Comparison of ENCODE assay signal across 10 cellular contexts in genomic region chr3:48474619-48475018, GRCh38. TPM values are rescaled to one million over a fixed set of nuclear protein-coding genes. Genes with fewer than 3 reads are reported as not detected.
A peak's percentile ranks its signal among the peaks of the same experiment; 100 is the strongest.
DNase-seq lines count a peak whose midpoint lies in the region; ATAC-seq, FAIRE-seq and TF ChIP-seq lines count a peak whose summit lies in the region.
"Had no signal": no experiment of that assay in that cellular context is flagged by ENCODE, and none has a peak within 500 bp of the region (broad histone marks: within the 10 kb centered on the region; RNA-seq: fewer than 3 reads in every experiment).

No MANE protein-coding gene starts in this region.

- no peak for DNase-seq in Calu3
- peak; percentile 99 for DNase-seq in NT2/D1 (ENCODE audit: low read depth, low spot score)
- DNase-seq in endodermal cell, result peak; percentile 92
- no peak for DNase-seq in urothelium cell line (ENCODE audit: low spot score)
- no peak for DNase-seq in NCI-H1930 (lab: John Stamatoyannopoulos, UW)
- DNase-seq: NCI-H2081 treated with DMSO at 0.1 percent for 48 hours, SW 1271 had no signal

- H3K27ac ChIP-seq in endodermal cell (ENCODE audit: low read depth, low read length), result peak overlapping the region; percentile 21

- TF ChIP-seq CTCF in Calu3 (IDR thresholded peaks at IDR 0.05; ENCODE audit: unreplicated experiment) (no peak), endodermal cell (conservative IDR thresholded peaks at IDR 0.05) (no peak), nephron (IDR thresholded peaks at IDR 0.05; ENCODE audit: unreplicated experiment in 3 of 3) (no peak)

- no peak for ATAC-seq in HG02642 (IDR thresholded peaks at IDR 0.05; ENCODE audit: poor library complexity, unreplicated experiment)
- no peak for ATAC-seq in GM21528 (IDR thresholded peaks at IDR 0.05; ENCODE audit: low FRiP score, unreplicated experiment)

- H3K36me3 Mint-ChIP-seq in Calu3 (ENCODE audit: insufficient read depth, unreplicated experiment) (peaks cover 16% of the 10 kb centered on the region), endodermal cell (ENCODE audit: low read depth) (peaks cover 14% of the 10 kb centered on the region), nephron (ENCODE audit: low read depth) (no peaks in the 10 kb centered on the region)

- no peaks in the 10 kb centered on the region for H3K27me3 ChIP-seq in NT2/D1 (ENCODE audit: insufficient read depth, insufficient read length)
- H3K27me3 ChIP-seq in endodermal cell (ENCODE audit: control insufficient read depth, insufficient read depth, low read length, poor library complexity, severe bottlenecking), result no peaks in the 10 kb centered on the region

- no peak overlapping the region for H3K4me3 ChIP-seq in NT2/D1 (ENCODE audit: insufficient read length, low read depth)
- H3K4me3 ChIP-seq in endodermal cell (ENCODE audit: low read length), result no peak overlapping the region

- FAIRE-seq in urothelium cell line (lab: Jason Lieb, UNC), result no peak

- peaks cover 8% of the 10 kb centered on the region for H3K4me1 Mint-ChIP-seq in Calu3 (ENCODE audit: low read depth, unreplicated experiment)
- peaks cover 24% of the 10 kb centered on the region for H3K4me1 Mint-ChIP-seq in endodermal cell
- peaks cover 24% of the 10 kb centered on the region for H3K4me1 Mint-ChIP-seq in nephron

- CTCF ChIA-PET in Calu3 (lab: Charles Lee), result no interaction called here

- H3K9me3 ChIP-seq in NT2/D1 (ENCODE audit: insufficient read depth, low read length), result no peaks in the 10 kb centered on the region
- no peaks in the 10 kb centered on the region for H3K9me3 ChIP-seq in endodermal cell (ENCODE audit: control insufficient read depth, low read length)

- BruUV-seq in Calu3 (replicated peaks; lab: Mats Ljungman, UMichigan), result no TSS peak

- H3K9me3 Mint-ChIP-seq in Calu3 (ENCODE audit: low read depth, unreplicated experiment) (no peaks in the 10 kb centered on the region), endodermal cell (no peaks in the 10 kb centered on the region), nephron (no peaks in the 10 kb centered on the region)

- 39 to 40% methylated on average over 4 of the region's 4 CpGs for WGBS in endodermal cell (ENCODE audit: insufficient coverage in 1 of 2, insufficient read length in 1 of 2), 2 experiments

- H3K27me3 Mint-ChIP-seq in Calu3 (ENCODE audit: unreplicated experiment) (no peaks in the 10 kb centered on the region), endodermal cell (ENCODE audit: insufficient read depth) (no peaks in the 10 kb centered on the region), nephron (ENCODE audit: low read depth) (no peaks in the 10 kb centered on the region)

- H3K4me3 Mint-ChIP-seq in Calu3 (ENCODE audit: low read depth, unreplicated experiment) (no peak overlapping the region), endodermal cell (peak overlapping the region; percentile 33), nephron (peak overlapping the region; percentile 54 to 70 (median 57))

- H3K9ac ChIP-seq in NT2/D1 (ENCODE audit: insufficient read length, low read depth), result peak overlapping the region; percentile 24
- H3K9ac ChIP-seq in endodermal cell (ENCODE audit: extremely low read depth, low read length, poor library complexity, severe bottlenecking), result no peak overlapping the region

- intact Hi-C loops in Calu3 (cut with micrococcal nuclease; ENCODE audit: unreplicated experiment), result no loop called here

- peaks cover 6% of the 10 kb centered on the region for H3K36me3 ChIP-seq in NT2/D1 (ENCODE audit: insufficient read depth, insufficient read length, low read length)
- H3K36me3 ChIP-seq in endodermal cell (ENCODE audit: control insufficient read depth, insufficient read depth, low read length), result peaks cover 3% of the 10 kb centered on the region

- peaks cover 31% of the 10 kb centered on the region for H3K4me1 ChIP-seq in NT2/D1 (ENCODE audit: insufficient read depth, insufficient read length)
- peaks cover 10% of the 10 kb centered on the region for H3K4me1 ChIP-seq in endodermal cell (ENCODE audit: control insufficient read depth, insufficient read depth, low read length)

- H3K27ac Mint-ChIP-seq in Calu3 (ENCODE audit: unreplicated experiment) (peak overlapping the region; percentile 24), endodermal cell (peak overlapping the region; percentile 91), nephron (peak overlapping the region; percentile 61 to 89 (median 82))

RNA-seq across cellular contexts. Expression of gene ATRIP, which starts 28.1 kb away (rescaled TPM):
- total RNA-seq in Calu3 (2022) (12.5 and 13.7 TPM in 2 replicates), endodermal cell (10 to 100 TPM; 11.7 to 16.1 TPM)
- 11.6 TPM for polyA plus RNA-seq in endodermal cell (2013, experiment 1 of 2)
- polyA plus RNA-seq in endodermal cell (2013, experiment 2 of 2), result 15.2 TPM

RNA-seq across cellular contexts. Expression of gene SHISA5, which starts 29.4 kb away (rescaled TPM):
- total RNA-seq in Calu3 (2022), result 192 and 287 TPM in 2 replicates
- total RNA-seq in endodermal cell, result 100 to 1,000 TPM; 192 to 193 TPM
- 132 TPM for polyA plus RNA-seq in endodermal cell (2013, experiment 1 of 2)
- 117 TPM for polyA plus RNA-seq in endodermal cell (2013, experiment 2 of 2)

RNA-seq across cellular contexts. Expression of gene TMA7, which starts 34.6 kb away (rescaled TPM):
- 139 and 171 TPM in 2 replicates for total RNA-seq in Calu3 (2022)
- 100 to 1,000 TPM; 290 to 326 TPM for total RNA-seq in endodermal cell
- 420 TPM for polyA plus RNA-seq in endodermal cell (2013, experiment 1 of 2)
- polyA plus RNA-seq in endodermal cell (2013, experiment 2 of 2), result 414 TPM

RNA-seq across cellular contexts. Expression of gene CCDC51, which starts 34.7 kb away (rescaled TPM):
- 18.9 and 19.9 TPM in 2 replicates for total RNA-seq in Calu3 (2022)
- 10 to 100 TPM; 14.5 to 14.6 TPM for total RNA-seq in endodermal cell
- 15.2 TPM for polyA plus RNA-seq in endodermal cell (2013, experiment 1 of 2)
- 14.4 TPM for polyA plus RNA-seq in endodermal cell (2013, experiment 2 of 2)

RNA-seq across cellular contexts. Expression of gene PLXNB1, which starts 44.7 kb away (rescaled TPM):
- total RNA-seq in Calu3 (2022) (174 and 175 TPM in 2 replicates), endodermal cell (100 to 1,000 TPM; 175 to 216 TPM)
- polyA plus RNA-seq in endodermal cell (2013, experiment 1 of 2), result 165 TPM
- 157 TPM for polyA plus RNA-seq in endodermal cell (2013, experiment 2 of 2)

Comparison
In these comparisons a context has a peak if more than half of its experiments do, and no peak if none do; other contexts are left out.
1. DNase-seq: peak in NT2/D1 (single experiment) and endodermal cell (single experiment); none in Calu3 (single experiment), urothelium cell line (single experiment) and NCI-H1930 (0 of 2).
2. H3K27ac Mint-ChIP-seq: peak in every context shown above with its lines; median percentile 91 in endodermal cell; 82 in nephron; 24 in Calu3.